ENCODE assay signal across 11 cellular contexts in the genomic region with DNA sequence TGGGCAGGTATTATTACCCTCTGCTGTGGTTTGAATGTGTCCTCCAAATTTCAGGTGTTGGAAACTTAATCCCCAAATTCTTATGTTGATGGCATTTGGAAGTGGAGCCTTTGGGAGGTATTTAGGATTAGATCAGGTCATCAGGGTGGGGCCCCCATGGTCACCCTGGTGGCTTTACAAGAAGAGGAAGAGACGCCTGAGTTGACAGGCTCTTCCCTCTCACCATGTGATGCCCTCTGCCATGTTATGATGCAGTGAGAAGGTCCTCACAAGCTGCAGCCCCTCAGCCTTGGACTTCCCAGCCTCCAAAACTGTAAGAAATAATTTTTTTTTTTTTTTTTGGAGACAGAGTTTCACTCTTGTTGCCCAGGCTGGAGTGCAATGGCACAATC. TPM values are rescaled to one million over a fixed set of nuclear protein-coding genes. Genes with fewer than 3 reads are reported as not detected.
DNase-seq lines count a peak whose midpoint lies in the region; ATAC-seq and TF ChIP-seq lines count a peak whose summit lies in the region.
"Had no signal": no experiment of that assay in that cellular context is flagged by ENCODE, and none has a peak within 500 bp of the region (broad histone marks: within the 10 kb centered on the region; RNA-seq: fewer than 3 reads in every experiment).

No MANE protein-coding gene starts in this region.

- peaks cover 66 to 76% of the 10 kb centered on the region in 2 experiments for H3K4me1 ChIP-seq in neutrophil (ENCODE audit: control insufficient read depth in 1 of 2, insufficient read depth in 1 of 2, low read depth in 1 of 2, low read length in 1 of 2)
- peaks cover 11% of the 10 kb centered on the region for H3K4me1 ChIP-seq in vagina

- no peaks in the 10 kb centered on the region for H3K36me3 Mint-ChIP-seq in activated CD8-positive, alpha-beta T cell treated with anti-CD3 and anti-CD28 coated beads, Interleukin-2, amount 10 ng/mL, durations not matched to agents 7 days and 5 days (ENCODE audit: low read depth)

- H3K27me3 ChIP-seq in neutrophil, result no peaks in the 10 kb centered on the region
- H3K27me3 ChIP-seq in H7 (ENCODE audit: control insufficient read depth, insufficient read depth, low read length), result no peaks in the 10 kb centered on the region
- no peaks in the 10 kb centered on the region for H3K27me3 ChIP-seq in vagina

- H3K27me3 Mint-ChIP-seq in activated CD8-positive, alpha-beta T cell treated with anti-CD3 and anti-CD28 coated beads, Interleukin-2, amount 10 ng/mL, durations not matched to agents 7 days and 5 days (ENCODE audit: low read depth), result no peaks in the 10 kb centered on the region

- intact Hi-C loops in vagina (cut with DNase I), result loop anchor here (10.0 kb wide), 1 partner anchor 121 kb away; no protein-coding TSS in a partner anchor

- DNase-seq in CD1c-positive myeloid dendritic cell (ENCODE audit: extremely low spot score) (peak; percentile 89), NOMO-1 treated with dmso at 0.1 percent for 144 hours (lab: John Stamatoyannopoulos, UW; ENCODE audit: unreplicated experiment) (peak; percentile 34), epithelial cell of prostate (ENCODE audit: low read depth, low spot score) (no peak), H7 (no peak), vagina (ENCODE audit: extremely low spot score in 2 of 2) (no peak), NCI-H345 (lab: John Stamatoyannopoulos, UW) (no peak)
- no peak for DNase-seq in activated CD8-positive, alpha-beta T cell treated with anti-CD3 and anti-CD28 coated beads, Interleukin-2, amount 10 ng/mL, durations not matched to agents 7 days and 5 days
- DNase-seq: activated naive CD4-positive, alpha-beta T cell; DMS 273 treated with DMSO at 0.1 percent for 48 hours; islet precursor cell had no signal

- H3K4me3 ChIP-seq in neutrophil (ENCODE audit: low read depth in 1 of 2, low read length in 1 of 2) (peak overlapping the region; percentile 53 to 54), H7 (ENCODE audit: insufficient read depth, low read depth, low read length) (no peak overlapping the region), vagina (no peak overlapping the region)

- no peaks in the 10 kb centered on the region for H3K9me3 ChIP-seq in neutrophil
- no peaks in the 10 kb centered on the region for H3K9me3 ChIP-seq in vagina

- ATAC-seq in activated CD8-positive, alpha-beta T cell treated with anti-CD3 and anti-CD28 coated beads, Interleukin-2, amount 10 ng/mL, durations not matched to agents 7 days and 5 days, result no peak

- no peak overlapping the region for H3K4me3 Mint-ChIP-seq in activated CD8-positive, alpha-beta T cell treated with anti-CD3 and anti-CD28 coated beads, Interleukin-2, amount 10 ng/mL, durations not matched to agents 7 days and 5 days

- TF ChIP-seq POLR2A in vagina (IDR thresholded peaks at IDR 0.05), result no peak

- no peak overlapping the region for H3K27ac Mint-ChIP-seq in activated CD8-positive, alpha-beta T cell treated with anti-CD3 and anti-CD28 coated beads, Interleukin-2, amount 10 ng/mL, durations not matched to agents 7 days and 5 days

- TF ChIP-seq CTCF in neutrophil (IDR thresholded peaks at IDR 0.05) (no peak), vagina (IDR thresholded peaks at IDR 0.05) (no peak)

- H3K9me3 Mint-ChIP-seq in activated CD8-positive, alpha-beta T cell treated with anti-CD3 and anti-CD28 coated beads, Interleukin-2, amount 10 ng/mL, durations not matched to agents 7 days and 5 days (ENCODE audit: insufficient read depth), result no peaks in the 10 kb centered on the region

- H3K27ac ChIP-seq in epithelial cell of prostate (peak overlapping the region; percentile 35), neutrophil (peak overlapping the region; percentile 98), vagina (no peak overlapping the region)

- peaks cover 47% of the 10 kb centered on the region for H3K4me1 Mint-ChIP-seq in activated CD8-positive, alpha-beta T cell treated with anti-CD3 and anti-CD28 coated beads, Interleukin-2, amount 10 ng/mL, durations not matched to agents 7 days and 5 days (ENCODE audit: low read depth)

- CTCF ChIA-PET in activated CD8-positive, alpha-beta T cell treated with anti-CD3 and anti-CD28 coated beads, Interleukin-2, amount 10 ng/mL, durations not matched to agents 7 days and 5 days (lab: Charles Lee), result no interaction called here

- POLR2A ChIA-PET in activated CD8-positive, alpha-beta T cell treated with anti-CD3 and anti-CD28 coated beads, Interleukin-2, amount 10 ng/mL, durations not matched to agents 7 days and 5 days (lab: Charles Lee), result no interaction called here

- H3K36me3 ChIP-seq in neutrophil (no peaks in the 10 kb centered on the region), H7 (replicated peaks; ENCODE audit: control insufficient read depth, insufficient read depth, low read length) (no peaks in the 10 kb centered on the region), vagina (no peaks in the 10 kb centered on the region)

RNA-seq across cellular contexts. Expression of gene THEMIS2, which starts 8.8 kb away (rescaled TPM):
- total RNA-seq in H7 (2014; rRNA removed; shearing (Covaris generic)), result 27.5 and 38.7 TPM in 2 replicates
- 10 to 100 TPM; 35.9 to 39.9 TPM for total RNA-seq in activated CD8-positive, alpha-beta T cell treated with anti-CD3 and anti-CD28 coated beads, Interleukin-2, amount 10 ng/mL, durations not matched to agents 7 days and 5 days
- 21.9 TPM for total RNA-seq in vagina

RNA-seq across cellular contexts. Expression of gene PPP1R8, which starts 33.0 kb away (rescaled TPM):
- 83.0 and 95.3 TPM in 2 replicates for total RNA-seq in H7 (2014; rRNA removed; shearing (Covaris generic))
- total RNA-seq in activated CD8-positive, alpha-beta T cell treated with anti-CD3 and anti-CD28 coated beads, Interleukin-2, amount 10 ng/mL, durations not matched to agents 7 days and 5 days, result 10 to 100 TPM; 61.4 to 66.6 TPM
- 33.4 TPM for total RNA-seq in vagina

RNA-seq across cellular contexts. Expression of gene RPA2, which starts 50.8 kb away (rescaled TPM):
- 99.0 and 107 TPM in 2 replicates for total RNA-seq in H7 (2014; rRNA removed; shearing (Covaris generic))
- 10 to 100 TPM; 79.0 to 81.0 TPM for total RNA-seq in activated CD8-positive, alpha-beta T cell treated with anti-CD3 and anti-CD28 coated beads, Interleukin-2, amount 10 ng/mL, durations not matched to agents 7 days and 5 days
- 10.8 TPM for total RNA-seq in vagina

Comparison
In these comparisons a context has a peak if more than half of its experiments do, and no peak if none do; other contexts are left out.
1. DNase-seq: peak in CD1c-positive myeloid dendritic cell (single experiment) and NOMO-1 treated with dmso at 0.1 percent for 144 hours (single experiment); none in epithelial cell of prostate (single experiment), H7 (single experiment), activated CD8-positive, alpha-beta T cell treated with anti-CD3 and anti-CD28 coated beads, Interleukin-2, amount 10 ng/mL, durations not matched to agents 7 days and 5 days (single experiment), vagina (0 of 2) and NCI-H345 (single experiment).
2. H3K4me3 ChIP-seq: peak in neutrophil (2 of 2); none in H7 (single experiment) and vagina (0 of 2).